7 cellular contexts compared by ENCODE assay signal in the genomic region with DNA sequence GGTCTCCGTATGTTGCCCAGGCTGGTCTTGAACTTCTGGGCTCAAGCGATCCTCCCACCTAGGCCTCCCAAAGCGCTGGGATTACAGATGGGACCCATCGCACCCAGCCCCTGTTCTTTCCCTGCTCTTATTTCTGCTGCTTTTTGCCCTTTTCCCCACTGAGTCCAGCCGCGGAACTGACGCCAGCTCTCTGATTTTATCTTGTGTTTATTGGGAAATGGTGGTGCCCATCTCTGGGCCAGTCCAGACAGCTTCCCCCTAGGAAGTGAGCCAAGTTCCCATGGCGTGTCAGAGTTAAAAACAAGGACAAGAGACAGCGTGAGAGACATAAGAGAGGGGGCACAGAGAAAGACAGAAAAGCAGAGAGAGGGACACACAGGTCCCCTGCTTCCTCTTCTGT. TPM values are rescaled to one million over a fixed set of nuclear protein-coding genes. Genes with fewer than 3 reads are reported as not detected.
"Had no signal": no experiment of that assay in that cellular context is flagged by ENCODE, and none has a peak within 500 bp of the region (broad histone marks: within the 10 kb centered on the region; RNA-seq: fewer than 3 reads in every experiment).

No MANE protein-coding gene starts in this region.

RNA-seq across cellular contexts. Expression of gene SPDYE2B, which starts 19.5 kb away (rescaled TPM):
- total RNA-seq: activated CD8-positive, alpha-beta memory T cell treated with anti-CD3 and anti-CD28 coated beads, Interleukin-2, amount 10 ng/mL, durations not matched to agents 7 days and 5 days; activated T-cell treated with anti-CD3 and anti-CD28 coated beads, Interleukin-2, amount 50 U/mL, for 4 hours; HepG2; MCF 10A; PC-3; Right ventricle myocardium superior; SJCRH30 had no signal
- polyA plus RNA-seq: HepG2 had no signal
